In the genomic region with DNA sequence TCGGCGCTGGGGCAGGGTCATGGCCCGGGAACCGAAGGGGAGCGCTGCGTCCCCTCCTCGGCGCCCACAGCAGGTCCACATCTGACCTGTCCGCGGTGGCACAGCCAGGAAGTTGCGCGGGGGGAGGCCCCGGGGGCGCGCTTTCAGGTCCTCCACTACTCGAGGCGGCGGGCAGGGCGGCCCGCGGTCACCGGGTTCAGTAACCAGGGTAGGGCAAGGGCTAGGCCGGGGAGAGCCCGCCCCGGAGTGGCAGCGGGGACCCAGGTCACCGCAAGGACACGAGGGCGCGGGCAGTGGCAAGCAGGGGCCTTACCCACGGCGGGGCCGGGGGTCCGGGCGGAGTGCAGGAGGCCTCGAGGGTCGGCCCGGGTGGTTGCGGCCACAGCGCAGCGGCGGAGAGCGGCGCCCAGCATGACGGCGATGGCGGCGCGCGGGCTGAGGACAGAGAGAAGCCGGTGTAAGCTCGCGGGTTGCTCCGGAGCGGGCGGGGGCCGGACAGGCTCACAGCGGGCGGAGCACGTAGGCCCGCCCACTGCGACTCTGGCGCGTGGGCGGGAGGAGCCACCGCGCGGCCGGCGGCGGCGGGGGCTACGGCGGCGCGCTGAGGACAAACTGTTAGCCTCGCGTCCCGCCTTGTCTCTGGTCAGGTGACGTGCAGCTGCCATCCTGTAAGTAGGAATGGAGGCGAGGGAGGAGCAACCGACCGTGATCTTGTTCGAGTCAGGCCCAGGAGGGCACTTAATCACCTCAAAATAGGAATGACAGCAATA, we compare ENCODE assay signal across 1 cellular context.
TF ChIP-seq lines count a peak whose summit lies in the region.

A gene (minus strand): TSS at position 472 of the 770 bp plus-strand sequence. CDS start 59 bp downstream, at position 413.

TF ChIP-seq in HepG2, 621 proteins besides CTCF, POLR2A, EP300 and RAD21 (continued from another document and continues in another):
- TF ChIP-seq, protein P1, sequence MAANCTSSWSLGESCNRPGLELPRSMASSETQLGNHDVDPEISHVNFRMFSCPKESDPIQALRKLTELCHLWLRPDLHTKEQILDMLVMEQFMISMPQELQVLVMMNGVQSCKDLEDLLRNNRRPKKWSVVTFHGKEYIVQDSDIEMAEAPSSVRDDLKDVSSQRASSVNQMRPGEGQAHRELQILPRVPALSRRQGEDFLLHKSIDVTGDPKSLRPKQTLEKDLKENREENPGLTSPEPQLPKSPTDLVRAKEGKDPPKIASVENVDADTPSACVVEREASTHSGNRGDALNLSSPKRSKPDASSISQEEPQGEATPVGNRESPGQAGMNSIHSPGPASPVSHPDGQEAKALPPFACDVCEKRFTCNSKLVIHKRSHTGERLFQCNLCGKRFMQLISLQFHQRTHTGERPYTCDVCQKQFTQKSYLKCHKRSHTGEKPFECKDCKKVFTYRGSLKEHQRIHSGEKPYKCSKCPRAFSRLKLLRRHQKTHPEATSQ (CRISPR knock-in tag; IDR thresholded peaks at IDR 0.05; ENCODE audit: borderline replicate concordance), result peak; percentile 91
- TF ChIP-seq, protein P2, sequence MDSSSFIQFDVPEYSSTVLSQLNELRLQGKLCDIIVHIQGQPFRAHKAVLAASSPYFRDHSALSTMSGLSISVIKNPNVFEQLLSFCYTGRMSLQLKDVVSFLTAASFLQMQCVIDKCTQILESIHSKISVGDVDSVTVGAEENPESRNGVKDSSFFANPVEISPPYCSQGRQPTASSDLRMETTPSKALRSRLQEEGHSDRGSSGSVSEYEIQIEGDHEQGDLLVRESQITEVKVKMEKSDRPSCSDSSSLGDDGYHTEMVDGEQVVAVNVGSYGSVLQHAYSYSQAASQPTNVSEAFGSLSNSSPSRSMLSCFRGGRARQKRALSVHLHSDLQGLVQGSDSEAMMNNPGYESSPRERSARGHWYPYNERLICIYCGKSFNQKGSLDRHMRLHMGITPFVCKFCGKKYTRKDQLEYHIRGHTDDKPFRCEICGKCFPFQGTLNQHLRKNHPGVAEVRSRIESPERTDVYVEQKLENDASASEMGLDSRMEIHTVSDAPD (CRISPR knock-in tag; IDR thresholded peaks at IDR 0.05), result 0 out of 2 replicates have a peak, but pooled peaks have one; percentile 62
- TF ChIP-seq ELF1 (CRISPR knock-in tag; IDR thresholded peaks at IDR 0.05), result peak; percentile 65; the same call in 1 of the 2 replicates
- TF ChIP-seq, protein P3, sequence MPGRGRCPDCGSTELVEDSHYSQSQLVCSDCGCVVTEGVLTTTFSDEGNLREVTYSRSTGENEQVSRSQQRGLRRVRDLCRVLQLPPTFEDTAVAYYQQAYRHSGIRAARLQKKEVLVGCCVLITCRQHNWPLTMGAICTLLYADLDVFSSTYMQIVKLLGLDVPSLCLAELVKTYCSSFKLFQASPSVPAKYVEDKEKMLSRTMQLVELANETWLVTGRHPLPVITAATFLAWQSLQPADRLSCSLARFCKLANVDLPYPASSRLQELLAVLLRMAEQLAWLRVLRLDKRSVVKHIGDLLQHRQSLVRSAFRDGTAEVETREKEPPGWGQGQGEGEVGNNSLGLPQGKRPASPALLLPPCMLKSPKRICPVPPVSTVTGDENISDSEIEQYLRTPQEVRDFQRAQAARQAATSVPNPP (CRISPR knock-in tag; IDR thresholded peaks at IDR 0.05), result peak; percentile 43; the same call in 1 of the 2 replicates
- TF ChIP-seq SRSF4 (IDR thresholded peaks at IDR 0.05; ENCODE audit: low read depth, low read length, poor library complexity, severe bottlenecking), result no peak
- TF ChIP-seq ZNF781 (CRISPR knock-in tag; IDR thresholded peaks at IDR 0.05; ENCODE audit: borderline replicate concordance, not compliant biosample characterization), result no peak
- TF ChIP-seq ZNF567 (CRISPR knock-in tag; IDR thresholded peaks at IDR 0.05; ENCODE audit: borderline replicate concordance), result peak; percentile 87; the same call in 1 of the 2 replicates
- TF ChIP-seq, protein P4, sequence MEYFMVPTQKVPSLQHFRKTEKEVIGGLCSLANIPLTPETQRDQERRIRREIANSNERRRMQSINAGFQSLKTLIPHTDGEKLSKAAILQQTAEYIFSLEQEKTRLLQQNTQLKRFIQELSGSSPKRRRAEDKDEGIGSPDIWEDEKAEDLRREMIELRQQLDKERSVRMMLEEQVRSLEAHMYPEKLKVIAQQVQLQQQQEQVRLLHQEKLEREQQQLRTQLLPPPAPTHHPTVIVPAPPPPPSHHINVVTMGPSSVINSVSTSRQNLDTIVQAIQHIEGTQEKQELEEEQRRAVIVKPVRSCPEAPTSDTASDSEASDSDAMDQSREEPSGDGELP (IDR thresholded peaks at IDR 0.05; ENCODE audit: borderline replicate concordance, low read depth), result peak; percentile 66; the same call in 1 of the 2 replicates
- TF ChIP-seq, protein P5, sequence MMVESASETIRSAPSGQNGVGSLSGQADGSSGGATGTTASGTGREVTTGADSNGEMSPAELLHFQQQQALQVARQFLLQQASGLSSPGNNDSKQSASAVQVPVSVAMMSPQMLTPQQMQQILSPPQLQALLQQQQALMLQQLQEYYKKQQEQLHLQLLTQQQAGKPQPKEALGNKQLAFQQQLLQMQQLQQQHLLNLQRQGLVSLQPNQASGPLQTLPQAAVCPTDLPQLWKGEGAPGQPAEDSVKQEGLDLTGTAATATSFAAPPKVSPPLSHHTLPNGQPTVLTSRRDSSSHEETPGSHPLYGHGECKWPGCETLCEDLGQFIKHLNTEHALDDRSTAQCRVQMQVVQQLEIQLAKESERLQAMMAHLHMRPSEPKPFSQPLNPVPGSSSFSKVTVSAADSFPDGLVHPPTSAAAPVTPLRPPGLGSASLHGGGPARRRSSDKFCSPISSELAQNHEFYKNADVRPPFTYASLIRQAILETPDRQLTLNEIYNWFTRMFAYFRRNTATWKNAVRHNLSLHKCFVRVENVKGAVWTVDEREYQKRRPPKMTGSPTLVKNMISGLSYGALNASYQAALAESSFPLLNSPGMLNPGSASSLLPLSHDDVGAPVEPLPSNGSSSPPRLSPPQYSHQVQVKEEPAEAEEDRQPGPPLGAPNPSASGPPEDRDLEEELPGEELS (CRISPR knock-in tag; IDR thresholded peaks at IDR 0.05), result 0 out of 2 replicates have a peak, but pooled peaks have one; percentile 11
- no peak for TF ChIP-seq POLR2AphosphoS2 (IDR thresholded peaks at IDR 0.05; ENCODE audit: low read depth, low read length)
- TF ChIP-seq, protein P6, sequence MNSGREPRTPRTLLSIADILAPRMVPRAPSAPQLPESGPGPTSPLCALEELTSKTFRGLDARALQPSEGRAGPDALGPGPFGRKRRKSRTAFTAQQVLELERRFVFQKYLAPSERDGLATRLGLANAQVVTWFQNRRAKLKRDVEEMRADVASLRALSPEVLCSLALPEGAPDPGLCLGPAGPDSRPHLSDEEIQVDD (CRISPR knock-in tag; IDR thresholded peaks at IDR 0.05; ENCODE audit: borderline replicate concordance), result no peak; the same call in 1 of the 2 replicates
- peak; percentile 87 for TF ChIP-seq MAZ (IDR thresholded peaks at IDR 0.05; ENCODE audit: borderline replicate concordance, low read depth, low read length)
- TF ChIP-seq MAZ (CRISPR knock-in tag; IDR thresholded peaks at IDR 0.05; ENCODE audit: low read depth), result peak; percentile 96
- no peak for TF ChIP-seq PHB2 (IDR thresholded peaks at IDR 0.05; ENCODE audit: partially characterized antibody)
- TF ChIP-seq, protein P7, sequence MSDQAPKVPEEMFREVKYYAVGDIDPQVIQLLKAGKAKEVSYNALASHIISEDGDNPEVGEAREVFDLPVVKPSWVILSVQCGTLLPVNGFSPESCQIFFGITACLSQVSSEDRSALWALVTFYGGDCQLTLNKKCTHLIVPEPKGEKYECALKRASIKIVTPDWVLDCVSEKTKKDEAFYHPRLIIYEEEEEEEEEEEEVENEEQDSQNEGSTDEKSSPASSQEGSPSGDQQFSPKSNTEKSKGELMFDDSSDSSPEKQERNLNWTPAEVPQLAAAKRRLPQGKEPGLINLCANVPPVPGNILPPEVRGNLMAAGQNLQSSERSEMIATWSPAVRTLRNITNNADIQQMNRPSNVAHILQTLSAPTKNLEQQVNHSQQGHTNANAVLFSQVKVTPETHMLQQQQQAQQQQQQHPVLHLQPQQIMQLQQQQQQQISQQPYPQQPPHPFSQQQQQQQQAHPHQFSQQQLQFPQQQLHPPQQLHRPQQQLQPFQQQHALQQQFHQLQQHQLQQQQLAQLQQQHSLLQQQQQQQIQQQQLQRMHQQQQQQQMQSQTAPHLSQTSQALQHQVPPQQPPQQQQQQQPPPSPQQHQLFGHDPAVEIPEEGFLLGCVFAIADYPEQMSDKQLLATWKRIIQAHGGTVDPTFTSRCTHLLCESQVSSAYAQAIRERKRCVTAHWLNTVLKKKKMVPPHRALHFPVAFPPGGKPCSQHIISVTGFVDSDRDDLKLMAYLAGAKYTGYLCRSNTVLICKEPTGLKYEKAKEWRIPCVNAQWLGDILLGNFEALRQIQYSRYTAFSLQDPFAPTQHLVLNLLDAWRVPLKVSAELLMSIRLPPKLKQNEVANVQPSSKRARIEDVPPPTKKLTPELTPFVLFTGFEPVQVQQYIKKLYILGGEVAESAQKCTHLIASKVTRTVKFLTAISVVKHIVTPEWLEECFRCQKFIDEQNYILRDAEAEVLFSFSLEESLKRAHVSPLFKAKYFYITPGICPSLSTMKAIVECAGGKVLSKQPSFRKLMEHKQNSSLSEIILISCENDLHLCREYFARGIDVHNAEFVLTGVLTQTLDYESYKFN (CRISPR knock-in tag; conservative IDR thresholded peaks at IDR 0.05), result peak; percentile 63
- TF ChIP-seq, protein P8, sequence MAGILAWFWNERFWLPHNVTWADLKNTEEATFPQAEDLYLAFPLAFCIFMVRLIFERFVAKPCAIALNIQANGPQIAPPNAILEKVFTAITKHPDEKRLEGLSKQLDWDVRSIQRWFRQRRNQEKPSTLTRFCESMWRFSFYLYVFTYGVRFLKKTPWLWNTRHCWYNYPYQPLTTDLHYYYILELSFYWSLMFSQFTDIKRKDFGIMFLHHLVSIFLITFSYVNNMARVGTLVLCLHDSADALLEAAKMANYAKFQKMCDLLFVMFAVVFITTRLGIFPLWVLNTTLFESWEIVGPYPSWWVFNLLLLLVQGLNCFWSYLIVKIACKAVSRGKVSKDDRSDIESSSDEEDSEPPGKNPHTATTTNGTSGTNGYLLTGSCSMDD (CRISPR knock-in tag; IDR thresholded peaks at IDR 0.05), result no peak
- TF ChIP-seq ZNF432 (CRISPR knock-in tag; IDR thresholded peaks at IDR 0.05; ENCODE audit: borderline replicate concordance), result no peak
- TF ChIP-seq ASH2L (IDR thresholded peaks at IDR 0.05; ENCODE audit: insufficient read length, low read depth, low read length), result peak; percentile 90
- no peak for TF ChIP-seq GZF1 (CRISPR knock-in tag; IDR thresholded peaks at IDR 0.05)
- TF ChIP-seq NFE2L1 (CRISPR knock-in tag; IDR thresholded peaks at IDR 0.05; ENCODE audit: borderline replicate concordance), result no peak
- TF ChIP-seq KLF16 (CRISPR knock-in tag; IDR thresholded peaks at IDR 0.05), result peak in 1 of 2 experiments; percentile 41; a peak in 2 of 4 replicates
- no peak for TF ChIP-seq NKX3-1 (CRISPR knock-in tag; IDR thresholded peaks at IDR 0.05)
- peak; percentile 78 for TF ChIP-seq ARNTL (CRISPR knock-in tag; IDR thresholded peaks at IDR 0.05)
- TF ChIP-seq, protein P9, sequence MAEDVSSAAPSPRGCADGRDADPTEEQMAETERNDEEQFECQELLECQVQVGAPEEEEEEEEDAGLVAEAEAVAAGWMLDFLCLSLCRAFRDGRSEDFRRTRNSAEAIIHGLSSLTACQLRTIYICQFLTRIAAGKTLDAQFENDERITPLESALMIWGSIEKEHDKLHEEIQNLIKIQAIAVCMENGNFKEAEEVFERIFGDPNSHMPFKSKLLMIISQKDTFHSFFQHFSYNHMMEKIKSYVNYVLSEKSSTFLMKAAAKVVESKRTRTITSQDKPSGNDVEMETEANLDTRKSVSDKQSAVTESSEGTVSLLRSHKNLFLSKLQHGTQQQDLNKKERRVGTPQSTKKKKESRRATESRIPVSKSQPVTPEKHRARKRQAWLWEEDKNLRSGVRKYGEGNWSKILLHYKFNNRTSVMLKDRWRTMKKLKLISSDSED (CRISPR knock-in tag; IDR thresholded peaks at IDR 0.05), result no peak
- no peak for TF ChIP-seq ZFAT (CRISPR knock-in tag; conservative IDR thresholded peaks at IDR 0.05)
- TF ChIP-seq MED8 (CRISPR knock-in tag; IDR thresholded peaks at IDR 0.05; ENCODE audit: insufficient replicate concordance), result no peak
- TF ChIP-seq ZNF256 (CRISPR knock-in tag; conservative IDR thresholded peaks at IDR 0.05), result no peak
- TF ChIP-seq ATRX (CRISPR knock-in tag; IDR thresholded peaks at IDR 0.05; ENCODE audit: borderline replicate concordance), result no peak
- 0 out of 2 replicates have a peak, but pooled peaks have one; percentile 56 for TF ChIP-seq ZNF879 (CRISPR knock-in tag; IDR thresholded peaks at IDR 0.05)
- TF ChIP-seq, protein P10, sequence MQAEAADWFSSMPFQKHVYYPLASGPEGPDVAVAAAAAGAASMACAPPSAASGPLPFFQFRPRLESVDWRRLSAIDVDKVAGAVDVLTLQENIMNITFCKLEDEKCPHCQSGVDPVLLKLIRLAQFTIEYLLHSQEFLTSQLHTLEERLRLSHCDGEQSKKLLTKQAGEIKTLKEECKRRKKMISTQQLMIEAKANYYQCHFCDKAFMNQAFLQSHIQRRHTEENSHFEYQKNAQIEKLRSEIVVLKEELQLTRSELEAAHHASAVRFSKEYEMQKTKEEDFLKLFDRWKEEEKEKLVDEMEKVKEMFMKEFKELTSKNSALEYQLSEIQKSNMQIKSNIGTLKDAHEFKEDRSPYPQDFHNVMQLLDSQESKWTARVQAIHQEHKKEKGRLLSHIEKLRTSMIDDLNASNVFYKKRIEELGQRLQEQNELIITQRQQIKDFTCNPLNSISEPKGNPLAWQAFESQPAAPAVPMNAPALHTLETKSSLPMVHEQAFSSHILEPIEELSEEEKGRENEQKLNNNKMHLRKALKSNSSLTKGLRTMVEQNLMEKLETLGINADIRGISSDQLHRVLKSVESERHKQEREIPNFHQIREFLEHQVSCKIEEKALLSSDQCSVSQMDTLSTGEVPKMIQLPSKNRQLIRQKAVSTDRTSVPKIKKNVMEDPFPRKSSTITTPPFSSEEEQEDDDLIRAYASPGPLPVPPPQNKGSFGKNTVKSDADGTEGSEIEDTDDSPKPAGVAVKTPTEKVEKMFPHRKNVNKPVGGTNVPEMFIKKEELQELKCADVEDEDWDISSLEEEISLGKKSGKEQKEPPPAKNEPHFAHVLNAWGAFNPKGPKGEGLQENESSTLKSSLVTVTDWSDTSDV (CRISPR knock-in tag; IDR thresholded peaks at IDR 0.05), result 0 out of 2 replicates have a peak, but pooled peaks have one; percentile 59
- no peak for TF ChIP-seq ZNF335 (CRISPR knock-in tag; IDR thresholded peaks at IDR 0.05)
- 0 out of 2 replicates have a peak, but pooled peaks have one; percentile 36 for TF ChIP-seq PAX8 (CRISPR knock-in tag; IDR thresholded peaks at IDR 0.05; ENCODE audit: borderline replicate concordance)
- 0 out of 2 replicates have a peak, but pooled peaks have one; percentile 32 for TF ChIP-seq ARHGAP35 (CRISPR knock-in tag; IDR thresholded peaks at IDR 0.05; ENCODE audit: borderline replicate concordance)
- no peak for TF ChIP-seq MYNN (CRISPR knock-in tag; IDR thresholded peaks at IDR 0.05; ENCODE audit: low read depth)
